ENCODE assay signal across 18 cellular contexts in the genomic region with DNA sequence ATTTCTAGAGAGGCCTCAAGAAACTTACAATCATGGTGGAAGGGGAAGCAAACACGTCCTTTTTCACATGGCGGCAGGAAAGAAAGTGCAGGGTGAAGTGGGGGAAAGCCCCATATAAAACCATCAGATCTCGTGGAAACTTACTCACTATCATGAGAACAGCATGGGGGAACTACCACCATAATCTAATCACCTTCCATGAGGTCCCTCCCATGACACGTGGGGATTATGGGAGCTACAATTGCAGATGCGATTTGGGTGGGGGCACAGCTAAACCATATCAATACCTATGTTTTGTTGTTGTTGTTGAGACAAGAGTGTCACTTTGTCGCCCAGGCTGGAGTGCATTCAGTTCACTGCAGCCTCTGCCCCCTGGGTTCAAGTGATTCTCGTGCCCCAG. TPM values are rescaled to one million over a fixed set of nuclear protein-coding genes. Genes with fewer than 3 reads are reported as not detected.
DNase-seq lines count a peak whose midpoint lies in the region; ATAC-seq, FAIRE-seq and TF ChIP-seq lines count a peak whose summit lies in the region.
"Had no signal": no experiment of that assay in that cellular context is flagged by ENCODE, and none has a peak within 500 bp of the region (broad histone marks: within the 10 kb centered on the region; RNA-seq: fewer than 3 reads in every experiment).

No MANE protein-coding gene starts in this region.

- no peak for TF ChIP-seq EP300 in upper lobe of left lung (IDR thresholded peaks at IDR 0.05)

- peak; percentile 68 for FAIRE-seq in GM12891 (lab: Jason Lieb, UNC)
- FAIRE-seq: endothelial cell of umbilical vein, keratinocyte, pancreas had no signal

- no peak for DNase-seq in GM12891 (ENCODE audit: insufficient read length, low spot score)
- DNase-seq in activated CD4-positive, alpha-beta T cell treated with anti-CD3 and anti-CD28 coated beads, Interleukin-2, amount 50 U/mL, for 24 hours (ENCODE audit: low read depth in 1 of 2, low spot score in 1 of 2): peak; percentile 12 to 62
- DNase-seq in activated naive CD8-positive, alpha-beta T cell treated with anti-CD3 and anti-CD28 coated beads, Interleukin-2, amount 50 U/mL, for 24 hours: peak; percentile 50
- DNase-seq in stimulated activated CD4-positive, alpha-beta T cell treated with anti-CD3 and anti-CD28 coated beads, TNF-alpha, amount 100 ng/mL, for 48 hours (ENCODE audit: low read depth in 3 of 3): peak; percentile 32 to 47 (median 44)
- no peak for DNase-seq in kidney tubule cell (ENCODE audit: low spot score)
- no peak for DNase-seq in upper lobe of left lung
- no peak for DNase-seq in sciatic nerve (ENCODE audit: low spot score)
- DNase-seq: central memory CD4-positive, alpha-beta T cell; Kasumi-1; NCI-H1436 treated with DMSO at 0.1 percent for 48 hours; NCI-H510A treated with DMSO at 0.1 percent for 48 hours; pancreas; spleen; T1000 had no signal

- H3K4me1 ChIP-seq in upper lobe of left lung: peaks cover 0 to 9% (median 6%) of the 10 kb centered on the region in 4 donors

- no peak for TF ChIP-seq CTCF in upper lobe of left lung (IDR thresholded peaks at IDR 0.05)

- no peak overlapping the region for H3K4me3 ChIP-seq in upper lobe of left lung
- H3K4me3 ChIP-seq: pancreas, spleen had no signal

- H3K4me3 Mint-ChIP-seq in activated naive CD8-positive, alpha-beta T cell treated with anti-CD3 and anti-CD28 coated beads, Interleukin-2, amount 50 U/mL, for 24 hours: peak overlapping the region; percentile 62

- no peaks in the 10 kb centered on the region for H3K27me3 Mint-ChIP-seq in activated naive CD8-positive, alpha-beta T cell treated with anti-CD3 and anti-CD28 coated beads, Interleukin-2, amount 50 U/mL, for 24 hours

- H3K27ac Mint-ChIP-seq in activated naive CD8-positive, alpha-beta T cell treated with anti-CD3 and anti-CD28 coated beads, Interleukin-2, amount 50 U/mL, for 24 hours: peak overlapping the region; percentile 97

- no peaks in the 10 kb centered on the region for H3K36me3 ChIP-seq in upper lobe of left lung
- H3K36me3 ChIP-seq: pancreas had no signal

- 85 to 86% methylated on average over 7 of the region's 7 CpGs for WGBS in upper lobe of left lung, 2 donors

- H3K27ac ChIP-seq in upper lobe of left lung: no peak overlapping the region
- H3K27ac ChIP-seq: HL-60, pancreas, spleen had no signal

- TF ChIP-seq POLR2A in GM12891 (IDR thresholded peaks at IDR 0.05; ENCODE audit: low read depth, low read length) (no peak), upper lobe of left lung (IDR thresholded peaks at IDR 0.05) (no peak)

- intact Hi-C loops in sciatic nerve (cut with DNase I): no loop called here

- H3K27me3 ChIP-seq in upper lobe of left lung: no peaks in the 10 kb centered on the region
- H3K27me3 ChIP-seq: pancreas, spleen had no signal

- H3K36me3 Mint-ChIP-seq in activated naive CD8-positive, alpha-beta T cell treated with anti-CD3 and anti-CD28 coated beads, Interleukin-2, amount 50 U/mL, for 24 hours (ENCODE audit: low read depth): peaks cover 71% of the 10 kb centered on the region

- peaks cover 80% of the 10 kb centered on the region for H3K4me1 Mint-ChIP-seq in activated naive CD8-positive, alpha-beta T cell treated with anti-CD3 and anti-CD28 coated beads, Interleukin-2, amount 50 U/mL, for 24 hours

- H3K9me3 ChIP-seq in upper lobe of left lung: no peaks in the 10 kb centered on the region
- H3K9me3 ChIP-seq: pancreas, spleen had no signal

- ATAC-seq in activated naive CD8-positive, alpha-beta T cell treated with anti-CD3 and anti-CD28 coated beads, Interleukin-2, amount 50 U/mL, for 24 hours: peak; percentile 79
- ATAC-seq in upper lobe of left lung (ENCODE audit: low FRiP score in 2 of 2): no peak
- no peak for ATAC-seq in sciatic nerve
- ATAC-seq: HCT116, pancreas had no signal

- H3K9me3 Mint-ChIP-seq in activated naive CD8-positive, alpha-beta T cell treated with anti-CD3 and anti-CD28 coated beads, Interleukin-2, amount 50 U/mL, for 24 hours: no peaks in the 10 kb centered on the region

TF ChIP-seq in GM12891, 5 proteins besides CTCF, POLR2A, EP300 and RAD21:
- TF ChIP-seq TAF1 (IDR thresholded peaks at IDR 0.05; ENCODE audit: low read depth, low read length) (no peak), PAX5 (IDR thresholded peaks at IDR 0.05; ENCODE audit: insufficient read depth, low read length, severe bottlenecking) (no peak), POLR2AphosphoS5 (IDR thresholded peaks at IDR 0.05; ENCODE audit: low read depth, low read length) (no peak), POU2F2 (IDR thresholded peaks at IDR 0.05; ENCODE audit: low read depth, low read length) (no peak), SPI1 (IDR thresholded peaks at IDR 0.05; ENCODE audit: low read depth, low read length) (no peak)

RNA-seq across cellular contexts. Expression of gene SFI1, which starts 29.9 kb away (rescaled TPM):
- 34.8 TPM for polyA plus RNA-seq in GM12891 (2012; ENCODE audit: low read depth, missing spikeins)
- total RNA-seq in upper lobe of left lung: 100 to 1,000 TPM in 1 of 6 donors, 10 to 100 TPM in 5; 21.0 to 166 (median 51.7) TPM
- 49.8 TPM for total RNA-seq in sciatic nerve

RNA-seq across cellular contexts. Expression of gene EIF4ENIF1, which starts 36.6 kb away (rescaled TPM):
- polyA plus RNA-seq in GM12891 (2012; ENCODE audit: low read depth, missing spikeins): 18.9 TPM
- 10 to 100 TPM; 15.5 to 25.2 (median 23.3) TPM for total RNA-seq in upper lobe of left lung
- total RNA-seq in sciatic nerve: 38.9 TPM

Comparison
In these comparisons a context has a peak if more than half of its experiments do, and no peak if none do; other contexts are left out.
1. DNase-seq: peak in activated CD4-positive, alpha-beta T cell treated with anti-CD3 and anti-CD28 coated beads, Interleukin-2, amount 50 U/mL, for 24 hours (2 of 2), activated naive CD8-positive, alpha-beta T cell treated with anti-CD3 and anti-CD28 coated beads, Interleukin-2, amount 50 U/mL, for 24 hours (single experiment) and stimulated activated CD4-positive, alpha-beta T cell treated with anti-CD3 and anti-CD28 coated beads, TNF-alpha, amount 100 ng/mL, for 48 hours (3 of 3); none in GM12891 (single experiment), kidney tubule cell (single experiment), upper lobe of left lung (0 of 2) and sciatic nerve (single experiment).